Comparison of ENCODE assay signal across 16 cellular contexts in genomic region chr3:31546152-31546551, GRCh38. TPM values are rescaled to one million over a fixed set of nuclear protein-coding genes. Genes with fewer than 3 reads are reported as not detected.
DNase-seq lines count a peak whose midpoint lies in the region; ATAC-seq lines count a peak whose summit lies in the region.
"Had no signal": no experiment of that assay in that cellular context is flagged by ENCODE, and none has a peak within 500 bp of the region (broad histone marks: within the 10 kb centered on the region; RNA-seq: fewer than 3 reads in every experiment).

No MANE protein-coding gene starts in this region.

- CTCF ChIA-PET in activated naive CD4-positive, alpha-beta T cell treated with anti-CD3 and anti-CD28 coated beads for 36 hours (lab: Charles Lee) = interaction anchor here (0.9 to 1.3 kb wide), 2 partner anchors 14 to 15 kb away, joined by 3 to 4 read pairs; partner anchors contain the start of gene STT3B

- intact Hi-C loops in activated naive CD4-positive, alpha-beta T cell treated with anti-CD3 and anti-CD28 coated beads for 36 hours (cut with micrococcal nuclease) = no loop called here
- intact Hi-C loops in posterior vena cava (cut with DNase I) = no loop called here

- no peak for ATAC-seq in activated naive CD4-positive, alpha-beta T cell treated with anti-CD3 and anti-CD28 coated beads, Interleukin-2, amount 50 U/mL, for 72 hours
- ATAC-seq in HG02623 (IDR thresholded peaks at IDR 0.05; ENCODE audit: unreplicated experiment) = no peak

- H3K9me3 ChIP-seq in subcutaneous abdominal adipose tissue (ENCODE audit: control insufficient read depth in 5 of 5, low read length in 5 of 5) = no peaks in the 10 kb centered on the region
- H3K9me3 ChIP-seq: ascending aorta, HAP-1, transverse colon had no signal

- no peaks in the 10 kb centered on the region for H3K9me3 Mint-ChIP-seq in activated naive CD4-positive, alpha-beta T cell treated with anti-CD3 and anti-CD28 coated beads for 36 hours
- peaks cover 0 to 4% of the 10 kb centered on the region in 2 donors for H3K9me3 Mint-ChIP-seq in activated naive CD4-positive, alpha-beta T cell treated with anti-CD3 and anti-CD28 coated beads, Interleukin-2, amount 50 U/mL, for 72 hours
- peaks cover 2% of the 10 kb centered on the region for H3K9me3 Mint-ChIP-seq in activated naive CD8-positive, alpha-beta T cell treated with anti-CD3 and anti-CD28 coated beads for 36 hours

- H3K9ac ChIP-seq in subcutaneous abdominal adipose tissue (ENCODE audit: low read length in 5 of 5) = peak overlapping the region in 1 of 5 donors; percentile 40
- H3K9ac ChIP-seq: parathyroid adenoma had no signal

- peak overlapping the region; percentile 48 for H3K27ac ChIP-seq in subcutaneous abdominal adipose tissue (ENCODE audit: low read depth, low read length)
- H3K27ac ChIP-seq: hepatocyte, parathyroid adenoma, transverse colon had no signal

- no peaks in the 10 kb centered on the region for H3K27me3 ChIP-seq in subcutaneous abdominal adipose tissue (ENCODE audit: control insufficient read depth in 5 of 5, insufficient read depth in 4 of 5, low read length in 5 of 5)
- H3K27me3 ChIP-seq: ascending aorta, hepatocyte, transverse colon had no signal

- H3K27me3 Mint-ChIP-seq in activated naive CD4-positive, alpha-beta T cell treated with anti-CD3 and anti-CD28 coated beads for 36 hours (ENCODE audit: low read depth) = no peaks in the 10 kb centered on the region
- H3K27me3 Mint-ChIP-seq in activated naive CD8-positive, alpha-beta T cell treated with anti-CD3 and anti-CD28 coated beads for 36 hours = no peaks in the 10 kb centered on the region

- no peaks in the 10 kb centered on the region for H3K36me3 ChIP-seq in subcutaneous abdominal adipose tissue (ENCODE audit: control insufficient read depth in 5 of 5, insufficient read depth in 5 of 5, low read length in 5 of 5)
- H3K36me3 ChIP-seq: ascending aorta, transverse colon had no signal

- no peak overlapping the region for H3K4me3 ChIP-seq in subcutaneous abdominal adipose tissue (ENCODE audit: low read depth in 1 of 5, low read length in 5 of 5)
- H3K4me3 ChIP-seq: ascending aorta, HAP-1, hepatocyte, lung, transverse colon had no signal

- no peak overlapping the region for H3K4me3 Mint-ChIP-seq in activated naive CD4-positive, alpha-beta T cell treated with anti-CD3 and anti-CD28 coated beads for 36 hours
- H3K4me3 Mint-ChIP-seq in activated naive CD8-positive, alpha-beta T cell treated with anti-CD3 and anti-CD28 coated beads for 36 hours = no peak overlapping the region

- DNase-seq in activated naive CD4-positive, alpha-beta T cell treated with anti-CD3 and anti-CD28 coated beads for 36 hours = no peak
- DNase-seq in activated naive CD4-positive, alpha-beta T cell treated with anti-CD3 and anti-CD28 coated beads, Interleukin-2, amount 50 U/mL, for 72 hours (ENCODE audit: low spot score in 2 of 2) = no peak
- no peak for DNase-seq in activated naive CD8-positive, alpha-beta T cell treated with anti-CD3 and anti-CD28 coated beads for 36 hours
- peak; percentile 8 for DNase-seq in iPS-NIHi11 (ENCODE audit: low spot score)
- no peak for DNase-seq in posterior vena cava (ENCODE audit: low spot score)
- DNase-seq in cerebellum (ENCODE audit: low spot score) = no peak
- DNase-seq: activated CD4-positive, CD25-positive, alpha-beta regulatory T cell; DMS79 treated with DMSO at 0.1 percent for 48 hours; transverse colon had no signal

- H3K4me1 Mint-ChIP-seq in activated naive CD4-positive, alpha-beta T cell treated with anti-CD3 and anti-CD28 coated beads for 36 hours (ENCODE audit: low read depth) = peaks cover 83% of the 10 kb centered on the region
- peaks cover 69% of the 10 kb centered on the region for H3K4me1 Mint-ChIP-seq in activated naive CD8-positive, alpha-beta T cell treated with anti-CD3 and anti-CD28 coated beads for 36 hours

- H3K4me1 ChIP-seq in subcutaneous abdominal adipose tissue (ENCODE audit: control insufficient read depth in 5 of 5, insufficient read depth in 5 of 5, low read length in 5 of 5) = peaks cover 2 to 47% (median 29%) of the 10 kb centered on the region in 5 donors

- H3K27ac Mint-ChIP-seq in activated naive CD4-positive, alpha-beta T cell treated with anti-CD3 and anti-CD28 coated beads for 36 hours = peak overlapping the region; percentile 35
- no peak overlapping the region for H3K27ac Mint-ChIP-seq in activated naive CD4-positive, alpha-beta T cell treated with anti-CD3 and anti-CD28 coated beads, Interleukin-2, amount 50 U/mL, for 72 hours
- peak overlapping the region; percentile 65 for H3K27ac Mint-ChIP-seq in activated naive CD8-positive, alpha-beta T cell treated with anti-CD3 and anti-CD28 coated beads for 36 hours

- peaks cover 5% of the 10 kb centered on the region for H3K36me3 Mint-ChIP-seq in activated naive CD4-positive, alpha-beta T cell treated with anti-CD3 and anti-CD28 coated beads for 36 hours (ENCODE audit: low read depth)
- H3K36me3 Mint-ChIP-seq in activated naive CD4-positive, alpha-beta T cell treated with anti-CD3 and anti-CD28 coated beads, Interleukin-2, amount 50 U/mL, for 72 hours = peaks cover 4 to 35% of the 10 kb centered on the region in 2 donors
- H3K36me3 Mint-ChIP-seq in activated naive CD8-positive, alpha-beta T cell treated with anti-CD3 and anti-CD28 coated beads for 36 hours = peaks cover 32% of the 10 kb centered on the region

RNA-seq across cellular contexts. Expression of gene STT3B, which starts 13.4 kb away (rescaled TPM):
- 100 to 1,000 TPM in 1 of 2 experiments, 10 to 100 TPM in 1; 99.3 to 117 TPM for total RNA-seq in activated naive CD4-positive, alpha-beta T cell treated with anti-CD3 and anti-CD28 coated beads for 36 hours
- total RNA-seq in activated naive CD4-positive, alpha-beta T cell treated with anti-CD3 and anti-CD28 coated beads, Interleukin-2, amount 50 U/mL, for 72 hours = 100 to 1,000 TPM in 1 of 2 donors, 10 to 100 TPM in 1; 93.5 to 132 TPM
- total RNA-seq in activated naive CD8-positive, alpha-beta T cell treated with anti-CD3 and anti-CD28 coated beads for 36 hours = 100 to 1,000 TPM; 113 to 115 TPM
- 10 to 100 TPM; 82.5 to 84.7 TPM for total RNA-seq in posterior vena cava
- total RNA-seq in cerebellum = 95.2 TPM

Comparison
In these comparisons a context has a peak if more than half of its experiments do, and no peak if none do; other contexts are left out.
1. H3K27ac Mint-ChIP-seq: peak in activated naive CD4-positive, alpha-beta T cell treated with anti-CD3 and anti-CD28 coated beads for 36 hours (single experiment) and activated naive CD8-positive, alpha-beta T cell treated with anti-CD3 and anti-CD28 coated beads for 36 hours (single experiment); none in activated naive CD4-positive, alpha-beta T cell treated with anti-CD3 and anti-CD28 coated beads, Interleukin-2, amount 50 U/mL, for 72 hours (0 of 2).